ENCODE assay signal across 2 cellular contexts in the genomic region with DNA sequence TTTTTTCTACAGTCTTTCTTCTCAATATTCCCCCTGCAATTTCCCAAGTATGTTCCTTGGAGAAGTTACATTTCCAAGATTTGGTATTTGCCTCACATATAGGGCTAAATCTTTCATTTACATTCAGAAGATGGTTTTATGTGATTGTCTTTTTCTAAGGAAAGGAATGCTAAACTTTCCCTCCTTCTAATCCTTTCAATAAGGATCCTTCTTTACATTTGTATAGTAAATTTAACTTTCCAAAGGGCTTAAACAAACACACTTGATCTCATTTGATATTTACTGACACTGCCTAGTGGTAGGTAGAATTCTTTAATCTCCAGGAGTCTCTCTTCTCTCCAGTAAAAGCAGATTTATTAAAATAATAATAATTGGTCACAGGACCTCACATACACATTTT.
TF ChIP-seq lines count a peak whose summit lies in the region.

No MANE protein-coding gene starts in this region.

TF ChIP-seq in GM23338, 12 proteins besides CTCF, POLR2A, EP300 and RAD21 (continued from another document):
- TF ChIP-seq, protein P1, sequence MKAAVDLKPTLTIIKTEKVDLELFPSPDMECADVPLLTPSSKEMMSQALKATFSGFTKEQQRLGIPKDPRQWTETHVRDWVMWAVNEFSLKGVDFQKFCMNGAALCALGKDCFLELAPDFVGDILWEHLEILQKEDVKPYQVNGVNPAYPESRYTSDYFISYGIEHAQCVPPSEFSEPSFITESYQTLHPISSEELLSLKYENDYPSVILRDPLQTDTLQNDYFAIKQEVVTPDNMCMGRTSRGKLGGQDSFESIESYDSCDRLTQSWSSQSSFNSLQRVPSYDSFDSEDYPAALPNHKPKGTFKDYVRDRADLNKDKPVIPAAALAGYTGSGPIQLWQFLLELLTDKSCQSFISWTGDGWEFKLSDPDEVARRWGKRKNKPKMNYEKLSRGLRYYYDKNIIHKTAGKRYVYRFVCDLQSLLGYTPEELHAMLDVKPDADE (IDR thresholded peaks at IDR 0.05): no peak

TF ChIP-seq in H1, 55 proteins besides CTCF, POLR2A, EP300 and RAD21 (continued from another document):
- peak; percentile 97 for TF ChIP-seq CHD7 (IDR thresholded peaks at IDR 0.05; ENCODE audit: insufficient replicate concordance, low read length)
